In the genomic region with DNA sequence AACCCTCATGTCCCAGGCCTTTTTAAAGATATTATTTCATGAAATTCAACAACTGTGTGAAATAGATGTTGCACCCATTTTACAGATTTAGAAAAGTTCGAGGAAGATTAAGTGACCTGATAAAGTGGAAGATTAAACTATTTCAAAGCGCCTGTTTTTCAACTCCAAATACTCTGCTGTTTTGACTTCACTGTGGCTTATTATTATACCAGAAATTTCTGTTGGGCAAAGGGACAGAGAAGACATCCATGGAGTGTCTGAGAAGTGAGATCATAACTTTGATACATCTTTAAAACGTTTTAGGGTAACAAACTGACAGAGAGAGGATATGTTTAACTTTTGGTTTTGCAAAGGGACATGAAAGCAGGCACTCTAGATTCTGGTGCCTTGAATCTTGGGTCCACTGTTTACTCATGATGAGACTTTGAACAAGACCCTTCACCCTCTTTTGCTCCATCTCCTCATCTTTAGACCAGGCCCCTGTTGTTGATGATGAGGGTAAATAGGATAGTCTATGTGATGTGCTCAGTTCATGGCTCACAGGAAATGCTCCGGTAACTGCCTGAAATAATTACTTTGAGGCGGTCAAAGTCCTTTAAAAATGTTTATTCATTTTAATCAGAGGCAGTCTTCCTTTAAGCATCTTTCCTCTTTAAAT, we compare ENCODE assay signal across 1 cellular context.
A peak's percentile ranks its signal among the peaks of the same experiment; 100 is the strongest.
TF ChIP-seq lines count a peak whose summit lies in the region.

No MANE protein-coding gene starts in this region.

TF ChIP-seq in HepG2, 621 proteins besides CTCF, POLR2A, EP300 and RAD21 (continued from another document and continues in another):
- TF ChIP-seq, protein P1, sequence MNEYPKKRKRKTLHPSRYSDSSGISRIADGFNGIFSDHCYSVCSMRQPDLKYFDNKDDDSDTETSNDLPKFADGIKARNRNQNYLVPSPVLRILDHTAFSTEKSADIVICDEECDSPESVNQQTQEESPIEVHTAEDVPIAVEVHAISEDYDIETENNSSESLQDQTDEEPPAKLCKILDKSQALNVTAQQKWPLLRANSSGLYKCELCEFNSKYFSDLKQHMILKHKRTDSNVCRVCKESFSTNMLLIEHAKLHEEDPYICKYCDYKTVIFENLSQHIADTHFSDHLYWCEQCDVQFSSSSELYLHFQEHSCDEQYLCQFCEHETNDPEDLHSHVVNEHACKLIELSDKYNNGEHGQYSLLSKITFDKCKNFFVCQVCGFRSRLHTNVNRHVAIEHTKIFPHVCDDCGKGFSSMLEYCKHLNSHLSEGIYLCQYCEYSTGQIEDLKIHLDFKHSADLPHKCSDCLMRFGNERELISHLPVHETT (CRISPR knock-in tag; conservative IDR thresholded peaks at IDR 0.05), result no peak
- TF ChIP-seq TBP (CRISPR knock-in tag; IDR thresholded peaks at IDR 0.05) (no peak), ZNF451 (CRISPR knock-in tag; IDR thresholded peaks at IDR 0.05) (no peak), NCOA2 (CRISPR knock-in tag; IDR thresholded peaks at IDR 0.05) (peak; percentile 80), ZNF567 (CRISPR knock-in tag; IDR thresholded peaks at IDR 0.05; ENCODE audit: borderline replicate concordance) (no peak), FOSL2 (CRISPR knock-in tag; IDR thresholded peaks at IDR 0.05) (peak; percentile 28; the same call in 1 of the 2 replicates), CREB1 (IDR thresholded peaks at IDR 0.05) (no peak), CREB1 (CRISPR knock-in tag; IDR thresholded peaks at IDR 0.05) (0 out of 2 replicates have a peak, but pooled peaks have one; percentile 27), ZFP36L1 (CRISPR knock-in tag; IDR thresholded peaks at IDR 0.05) (no peak), KLF11 (CRISPR knock-in tag; IDR thresholded peaks at IDR 0.05) (no peak), ZFP82 (CRISPR knock-in tag; IDR thresholded peaks at IDR 0.05; ENCODE audit: borderline replicate concordance) (no peak), SNAPC2 (CRISPR knock-in tag; IDR thresholded peaks at IDR 0.05) (no peak), CEBPB (IDR thresholded peaks at IDR 0.05; ENCODE audit: borderline replicate concordance, low read depth, low read length) (no peak), NR2F2 (IDR thresholded peaks at IDR 0.05; ENCODE audit: borderline replicate concordance, low read depth) (peak; percentile 58; the same call in 1 of the 2 replicates), ZMAT3 (CRISPR knock-in tag; conservative IDR thresholded peaks at IDR 0.05) (no peak), ZNF253 (CRISPR knock-in tag; IDR thresholded peaks at IDR 0.05; ENCODE audit: borderline replicate concordance) (no peak), ELF1 (CRISPR knock-in tag; IDR thresholded peaks at IDR 0.05) (no peak), NR3C1 (CRISPR knock-in tag; IDR thresholded peaks at IDR 0.05) (no peak), ZNF839 (CRISPR knock-in tag; IDR thresholded peaks at IDR 0.05; ENCODE audit: borderline replicate concordance) (no peak), NCOA5 (CRISPR knock-in tag; IDR thresholded peaks at IDR 0.05) (no peak), ZNF850 (CRISPR knock-in tag; conservative IDR thresholded peaks at IDR 0.05) (no peak), NFE2L2 (IDR thresholded peaks at IDR 0.05; ENCODE audit: low read length) (no peak), ZFY (CRISPR knock-in tag; IDR thresholded peaks at IDR 0.05) (no peak), IRX3 (CRISPR knock-in tag; IDR thresholded peaks at IDR 0.05; ENCODE audit: borderline replicate concordance, low read depth) (no peak), RFXAP (CRISPR knock-in tag; IDR thresholded peaks at IDR 0.05; ENCODE audit: borderline replicate concordance) (no peak), THYN1 (CRISPR knock-in tag; IDR thresholded peaks at IDR 0.05; ENCODE audit: borderline replicate concordance, low read depth) (no peak), CHD4 (IDR thresholded peaks at IDR 0.05; ENCODE audit: borderline replicate concordance, low read length) (peak; percentile 96; the same call in 1 of the 2 replicates), EED (CRISPR knock-in tag; IDR thresholded peaks at IDR 0.05) (no peak), CHCHD3 (CRISPR knock-in tag; IDR thresholded peaks at IDR 0.05) (no peak), KDM6A (CRISPR knock-in tag; IDR thresholded peaks at IDR 0.05; ENCODE audit: low read depth) (peak; percentile 69), NR2F6 (IDR thresholded peaks at IDR 0.05) (peak; percentile 58), NR2F6 (CRISPR knock-in tag; IDR thresholded peaks at IDR 0.05) (peak; percentile 62), RNF2 (conservative IDR thresholded peaks at IDR 0.05; ENCODE audit: low read depth) (no peak)
- TF ChIP-seq, protein P2, sequence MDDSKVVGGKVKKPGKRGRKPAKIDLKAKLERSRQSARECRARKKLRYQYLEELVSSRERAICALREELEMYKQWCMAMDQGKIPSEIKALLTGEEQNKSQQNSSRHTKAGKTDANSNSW (CRISPR knock-in tag; IDR thresholded peaks at IDR 0.05; ENCODE audit: borderline replicate concordance), result no peak
- TF ChIP-seq, protein P3, sequence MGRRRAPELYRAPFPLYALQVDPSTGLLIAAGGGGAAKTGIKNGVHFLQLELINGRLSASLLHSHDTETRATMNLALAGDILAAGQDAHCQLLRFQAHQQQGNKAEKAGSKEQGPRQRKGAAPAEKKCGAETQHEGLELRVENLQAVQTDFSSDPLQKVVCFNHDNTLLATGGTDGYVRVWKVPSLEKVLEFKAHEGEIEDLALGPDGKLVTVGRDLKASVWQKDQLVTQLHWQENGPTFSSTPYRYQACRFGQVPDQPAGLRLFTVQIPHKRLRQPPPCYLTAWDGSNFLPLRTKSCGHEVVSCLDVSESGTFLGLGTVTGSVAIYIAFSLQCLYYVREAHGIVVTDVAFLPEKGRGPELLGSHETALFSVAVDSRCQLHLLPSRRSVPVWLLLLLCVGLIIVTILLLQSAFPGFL (CRISPR knock-in tag; IDR thresholded peaks at IDR 0.05), result no peak
- TF ChIP-seq, protein P4, sequence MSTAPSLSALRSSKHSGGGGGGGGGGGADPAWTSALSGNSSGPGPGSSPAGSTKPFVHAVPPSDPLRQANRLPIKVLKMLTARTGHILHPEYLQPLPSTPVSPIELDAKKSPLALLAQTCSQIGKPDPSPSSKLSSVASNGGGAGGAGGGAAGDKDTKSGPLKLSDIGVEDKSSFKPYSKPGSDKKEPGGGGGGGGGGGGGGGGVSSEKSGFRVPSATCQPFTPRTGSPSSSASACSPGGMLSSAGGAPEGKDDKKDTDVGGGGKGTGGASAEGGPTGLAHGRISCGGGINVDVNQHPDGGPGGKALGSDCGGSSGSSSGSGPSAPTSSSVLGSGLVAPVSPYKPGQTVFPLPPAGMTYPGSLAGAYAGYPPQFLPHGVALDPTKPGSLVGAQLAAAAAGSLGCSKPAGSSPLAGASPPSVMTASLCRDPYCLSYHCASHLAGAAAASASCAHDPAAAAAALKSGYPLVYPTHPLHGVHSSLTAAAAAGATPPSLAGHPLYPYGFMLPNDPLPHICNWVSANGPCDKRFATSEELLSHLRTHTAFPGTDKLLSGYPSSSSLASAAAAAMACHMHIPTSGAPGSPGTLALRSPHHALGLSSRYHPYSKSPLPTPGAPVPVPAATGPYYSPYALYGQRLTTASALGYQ (CRISPR knock-in tag; IDR thresholded peaks at IDR 0.05), result no peak
- TF ChIP-seq, protein P5, sequence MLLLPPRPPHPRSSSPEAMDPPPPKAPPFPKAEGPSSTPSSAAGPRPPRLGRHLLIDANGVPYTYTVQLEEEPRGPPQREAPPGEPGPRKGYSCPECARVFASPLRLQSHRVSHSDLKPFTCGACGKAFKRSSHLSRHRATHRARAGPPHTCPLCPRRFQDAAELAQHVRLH (CRISPR knock-in tag; IDR thresholded peaks at IDR 0.05; ENCODE audit: borderline replicate concordance, low read depth), result no peak
- TF ChIP-seq, protein P6, sequence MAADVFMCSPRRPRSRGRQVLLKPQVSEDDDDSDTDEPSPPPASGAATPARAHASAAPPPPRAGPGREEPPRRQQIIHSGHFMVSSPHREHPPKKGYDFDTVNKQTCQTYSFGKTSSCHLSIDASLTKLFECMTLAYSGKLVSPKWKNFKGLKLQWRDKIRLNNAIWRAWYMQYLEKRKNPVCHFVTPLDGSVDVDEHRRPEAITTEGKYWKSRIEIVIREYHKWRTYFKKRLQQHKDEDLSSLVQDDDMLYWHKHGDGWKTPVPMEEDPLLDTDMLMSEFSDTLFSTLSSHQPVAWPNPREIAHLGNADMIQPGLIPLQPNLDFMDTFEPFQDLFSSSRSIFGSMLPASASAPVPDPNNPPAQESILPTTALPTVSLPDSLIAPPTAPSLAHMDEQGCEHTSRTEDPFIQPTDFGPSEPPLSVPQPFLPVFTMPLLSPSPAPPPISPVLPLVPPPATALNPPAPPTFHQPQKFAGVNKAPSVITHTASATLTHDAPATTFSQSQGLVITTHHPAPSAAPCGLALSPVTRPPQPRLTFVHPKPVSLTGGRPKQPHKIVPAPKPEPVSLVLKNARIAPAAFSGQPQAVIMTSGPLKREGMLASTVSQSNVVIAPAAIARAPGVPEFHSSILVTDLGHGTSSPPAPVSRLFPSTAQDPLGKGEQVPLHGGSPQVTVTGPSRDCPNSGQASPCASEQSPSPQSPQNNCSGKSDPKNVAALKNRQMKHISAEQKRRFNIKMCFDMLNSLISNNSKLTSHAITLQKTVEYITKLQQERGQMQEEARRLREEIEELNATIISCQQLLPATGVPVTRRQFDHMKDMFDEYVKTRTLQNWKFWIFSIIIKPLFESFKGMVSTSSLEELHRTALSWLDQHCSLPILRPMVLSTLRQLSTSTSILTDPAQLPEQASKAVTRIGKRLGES (CRISPR knock-in tag; IDR thresholded peaks at IDR 0.05; ENCODE audit: borderline replicate concordance), result no peak
- TF ChIP-seq, protein P7, sequence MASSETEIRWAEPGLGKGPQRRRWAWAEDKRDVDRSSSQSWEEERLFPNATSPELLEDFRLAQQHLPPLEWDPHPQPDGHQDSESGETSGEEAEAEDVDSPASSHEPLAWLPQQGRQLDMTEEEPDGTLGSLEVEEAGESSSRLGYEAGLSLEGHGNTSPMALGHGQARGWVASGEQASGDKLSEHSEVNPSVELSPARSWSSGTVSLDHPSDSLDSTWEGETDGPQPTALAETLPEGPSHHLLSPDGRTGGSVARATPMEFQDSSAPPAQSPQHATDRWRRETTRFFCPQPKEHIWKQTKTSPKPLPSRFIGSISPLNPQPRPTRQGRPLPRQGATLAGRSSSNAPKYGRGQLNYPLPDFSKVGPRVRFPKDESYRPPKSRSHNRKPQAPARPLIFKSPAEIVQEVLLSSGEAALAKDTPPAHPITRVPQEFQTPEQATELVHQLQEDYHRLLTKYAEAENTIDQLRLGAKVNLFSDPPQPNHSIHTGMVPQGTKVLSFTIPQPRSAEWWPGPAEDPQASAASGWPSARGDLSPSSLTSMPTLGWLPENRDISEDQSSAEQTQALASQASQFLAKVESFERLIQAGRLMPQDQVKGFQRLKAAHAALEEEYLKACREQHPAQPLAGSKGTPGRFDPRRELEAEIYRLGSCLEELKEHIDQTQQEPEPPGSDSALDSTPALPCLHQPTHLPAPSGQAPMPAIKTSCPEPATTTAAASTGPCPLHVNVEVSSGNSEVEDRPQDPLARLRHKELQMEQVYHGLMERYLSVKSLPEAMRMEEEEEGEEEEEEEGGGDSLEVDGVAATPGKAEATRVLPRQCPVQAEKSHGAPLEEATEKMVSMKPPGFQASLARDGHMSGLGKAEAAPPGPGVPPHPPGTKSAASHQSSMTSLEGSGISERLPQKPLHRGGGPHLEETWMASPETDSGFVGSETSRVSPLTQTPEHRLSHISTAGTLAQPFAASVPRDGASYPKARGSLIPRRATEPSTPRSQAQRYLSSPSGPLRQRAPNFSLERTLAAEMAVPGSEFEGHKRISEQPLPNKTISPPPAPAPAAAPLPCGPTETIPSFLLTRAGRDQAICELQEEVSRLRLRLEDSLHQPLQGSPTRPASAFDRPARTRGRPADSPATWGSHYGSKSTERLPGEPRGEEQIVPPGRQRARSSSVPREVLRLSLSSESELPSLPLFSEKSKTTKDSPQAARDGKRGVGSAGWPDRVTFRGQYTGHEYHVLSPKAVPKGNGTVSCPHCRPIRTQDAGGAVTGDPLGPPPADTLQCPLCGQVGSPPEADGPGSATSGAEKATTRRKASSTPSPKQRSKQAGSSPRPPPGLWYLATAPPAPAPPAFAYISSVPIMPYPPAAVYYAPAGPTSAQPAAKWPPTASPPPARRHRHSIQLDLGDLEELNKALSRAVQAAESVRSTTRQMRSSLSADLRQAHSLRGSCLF (CRISPR knock-in tag; IDR thresholded peaks at IDR 0.05; ENCODE audit: borderline replicate concordance), result no peak
- TF ChIP-seq, protein P8, sequence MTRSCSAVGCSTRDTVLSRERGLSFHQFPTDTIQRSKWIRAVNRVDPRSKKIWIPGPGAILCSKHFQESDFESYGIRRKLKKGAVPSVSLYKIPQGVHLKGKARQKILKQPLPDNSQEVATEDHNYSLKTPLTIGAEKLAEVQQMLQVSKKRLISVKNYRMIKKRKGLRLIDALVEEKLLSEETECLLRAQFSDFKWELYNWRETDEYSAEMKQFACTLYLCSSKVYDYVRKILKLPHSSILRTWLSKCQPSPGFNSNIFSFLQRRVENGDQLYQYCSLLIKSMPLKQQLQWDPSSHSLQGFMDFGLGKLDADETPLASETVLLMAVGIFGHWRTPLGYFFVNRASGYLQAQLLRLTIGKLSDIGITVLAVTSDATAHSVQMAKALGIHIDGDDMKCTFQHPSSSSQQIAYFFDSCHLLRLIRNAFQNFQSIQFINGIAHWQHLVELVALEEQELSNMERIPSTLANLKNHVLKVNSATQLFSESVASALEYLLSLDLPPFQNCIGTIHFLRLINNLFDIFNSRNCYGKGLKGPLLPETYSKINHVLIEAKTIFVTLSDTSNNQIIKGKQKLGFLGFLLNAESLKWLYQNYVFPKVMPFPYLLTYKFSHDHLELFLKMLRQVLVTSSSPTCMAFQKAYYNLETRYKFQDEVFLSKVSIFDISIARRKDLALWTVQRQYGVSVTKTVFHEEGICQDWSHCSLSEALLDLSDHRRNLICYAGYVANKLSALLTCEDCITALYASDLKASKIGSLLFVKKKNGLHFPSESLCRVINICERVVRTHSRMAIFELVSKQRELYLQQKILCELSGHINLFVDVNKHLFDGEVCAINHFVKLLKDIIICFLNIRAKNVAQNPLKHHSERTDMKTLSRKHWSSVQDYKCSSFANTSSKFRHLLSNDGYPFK (CRISPR knock-in tag; IDR thresholded peaks at IDR 0.05; ENCODE audit: borderline replicate concordance), result no peak
- TF ChIP-seq, protein P9, sequence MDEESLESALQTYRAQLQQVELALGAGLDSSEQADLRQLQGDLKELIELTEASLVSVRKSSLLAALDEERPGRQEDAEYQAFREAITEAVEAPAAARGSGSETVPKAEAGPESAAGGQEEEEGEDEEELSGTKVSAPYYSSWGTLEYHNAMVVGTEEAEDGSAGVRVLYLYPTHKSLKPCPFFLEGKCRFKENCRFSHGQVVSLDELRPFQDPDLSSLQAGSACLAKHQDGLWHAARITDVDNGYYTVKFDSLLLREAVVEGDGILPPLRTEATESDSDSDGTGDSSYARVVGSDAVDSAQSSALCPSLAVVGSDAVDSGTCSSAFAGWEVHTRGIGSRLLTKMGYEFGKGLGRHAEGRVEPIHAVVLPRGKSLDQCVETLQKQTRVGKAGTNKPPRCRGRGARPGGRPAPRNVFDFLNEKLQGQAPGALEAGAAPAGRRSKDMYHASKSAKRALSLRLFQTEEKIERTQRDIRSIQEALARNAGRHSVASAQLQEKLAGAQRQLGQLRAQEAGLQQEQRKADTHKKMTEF (CRISPR knock-in tag; IDR thresholded peaks at IDR 0.05), result peak; percentile 62
